In the genomic region with DNA sequence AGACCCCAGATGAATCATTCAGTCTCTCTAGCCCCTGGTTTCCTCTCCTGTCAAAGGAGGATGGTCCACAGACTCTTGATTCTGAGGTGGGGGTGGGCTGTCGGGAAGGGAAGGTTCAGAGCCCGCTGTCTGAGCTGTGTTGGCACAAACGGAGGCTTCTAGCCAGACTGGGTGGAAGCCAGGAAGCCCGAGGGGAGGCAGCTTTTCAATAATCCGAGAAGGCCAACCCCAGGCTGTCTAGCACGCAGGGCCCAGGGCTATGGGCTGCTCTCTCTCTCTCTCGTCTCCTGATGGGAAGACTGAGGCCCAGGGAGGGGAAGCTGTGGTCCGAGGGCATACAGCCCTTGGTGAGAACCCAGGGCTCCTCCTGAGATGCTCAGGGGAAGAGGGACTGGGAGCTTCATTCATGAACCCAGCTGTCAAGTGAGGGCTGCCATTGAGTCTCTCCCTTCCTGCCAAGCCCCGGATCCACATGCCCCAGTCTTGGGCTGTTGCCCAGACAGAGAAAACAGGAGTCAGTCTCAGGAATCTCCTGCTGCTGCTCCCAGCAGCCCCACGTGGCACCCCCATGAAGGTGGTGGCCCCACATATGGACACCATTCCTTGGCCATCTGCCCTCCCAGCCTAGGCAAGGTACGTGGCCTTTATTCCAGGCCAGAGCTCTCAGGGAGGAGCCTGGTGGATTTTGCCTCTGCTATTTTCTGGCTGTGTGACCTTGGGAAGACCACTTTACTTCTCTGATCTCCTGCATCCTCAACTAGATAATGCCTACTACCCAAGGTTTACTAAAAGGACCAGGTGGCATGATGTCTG, we compare ENCODE assay signal across 17 cellular contexts. TPM values are rescaled to one million over a fixed set of nuclear protein-coding genes. Genes with fewer than 3 reads are reported as not detected.
DNase-seq lines count a peak whose midpoint lies in the region; ATAC-seq and TF ChIP-seq lines count a peak whose summit lies in the region.
"Had no signal": no experiment of that assay in that cellular context is flagged by ENCODE, and none has a peak within 500 bp of the region (broad histone marks: within the 10 kb centered on the region; RNA-seq: fewer than 3 reads in every experiment).

No MANE protein-coding gene starts in this region.

- H3K9me3 ChIP-seq in breast epithelium = no peaks in the 10 kb centered on the region
- H3K9me3 ChIP-seq in mammary epithelial cell (replicated peaks; ENCODE audit: insufficient read depth, low read length) = no peaks in the 10 kb centered on the region
- H3K9me3 ChIP-seq in right lobe of liver = no peaks in the 10 kb centered on the region
- H3K9me3 ChIP-seq: heart right ventricle had no signal

- TF ChIP-seq POLR2A in breast epithelium (IDR thresholded peaks at IDR 0.05) = no peak
- TF ChIP-seq POLR2A in right lobe of liver (IDR thresholded peaks at IDR 0.05) = no peak

- WGBS in mammary epithelial cell (ENCODE audit: low coverage, missing lambda C conversion rate) = 63% methylated on average over 9 of the region's 11 CpGs
- WGBS in right lobe of liver (ENCODE audit: insufficient coverage, low coverage, low lambda C conversion rate, missing lambda C conversion rate) = 26% methylated on average over 7 of the region's 11 CpGs

- H3K36me3 ChIP-seq in breast epithelium = no peaks in the 10 kb centered on the region
- H3K36me3 ChIP-seq in mammary epithelial cell (ENCODE audit: insufficient read depth, low read length) = no peaks in the 10 kb centered on the region
- no peaks in the 10 kb centered on the region for H3K36me3 ChIP-seq in right lobe of liver
- H3K36me3 ChIP-seq: brain microvascular endothelial cell, heart right ventricle had no signal

- H3K79me2 ChIP-seq in mammary epithelial cell (ENCODE audit: insufficient read depth, low read length) = no peaks in the 10 kb centered on the region

- in situ Hi-C loops in mammary epithelial cell (cut with MboI; ENCODE audit: low sequenced_read_pairs in 2 of 2) = no loop called here

- H3K4me1 ChIP-seq in breast epithelium (peaks cover 2 to 20% of the 10 kb centered on the region in 2 donors), mammary epithelial cell (ENCODE audit: insufficient read depth, low read length) (peaks cover 8% of the 10 kb centered on the region), right lobe of liver (peaks cover 0 to 55% (median 23%) of the 10 kb centered on the region in 4 donors)

- no peaks in the 10 kb centered on the region for H3K27me3 ChIP-seq in breast epithelium
- H3K27me3 ChIP-seq in mammary epithelial cell (ENCODE audit: insufficient read depth, low read length) = peaks cover 2% of the 10 kb centered on the region
- no peaks in the 10 kb centered on the region for H3K27me3 ChIP-seq in right lobe of liver

- CTCF ChIA-PET in mammary epithelial cell (lab: Charles Lee; ENCODE audit: low non-redundant PET) = no interaction called here

- peak in 3 of 4 donors; percentile 3 to 37 (median 15) for ATAC-seq in right lobe of liver
- ATAC-seq: heart right ventricle, Right ventricle myocardium inferior had no signal

- H3K4me3 ChIP-seq in breast epithelium (no peak overlapping the region), mammary epithelial cell (replicated peaks in 1 of 3; ENCODE audit: insufficient read depth in 1 of 3, low read depth in 2 of 3, low read length in 3 of 3) (no peak overlapping the region), right lobe of liver (peak overlapping the region in 1 of 3 donors; percentile 23)
- H3K4me3 ChIP-seq: heart right ventricle, smooth muscle cell had no signal

- intact Hi-C loops in breast epithelium (cut with DNase I; ENCODE audit: low total_unique reads) (no loop called here), mammary epithelial cell (cut with micrococcal nuclease) (no loop called here), right lobe of liver (cut with DNase I) (no loop called here)

- DNase-seq in breast epithelium (ENCODE audit: low spot score in 2 of 2) = no peak
- DNase-seq in mammary epithelial cell = no peak
- peak; percentile 53 for DNase-seq in astrocyte of the hippocampus (ENCODE audit: low read depth, low spot score)
- DNase-seq in right lobe of liver = peak in 2 of 3 donors; percentile 54 to 67
- DNase-seq in effector CD4-positive, alpha-beta T cell = no peak
- DNase-seq in NCI-H748 (lab: John Stamatoyannopoulos, UW; ENCODE audit: unreplicated experiment) = no peak
- DNase-seq in NCI-H146 (lab: John Stamatoyannopoulos, UW) = no peak
- DNase-seq in SIG-M5 treated with dmso at 0.1 percent for 504 hours (lab: John Stamatoyannopoulos, UW; ENCODE audit: unreplicated experiment) = no peak
- DNase-seq: activated CD8-positive, alpha-beta memory T cell treated with anti-CD3 and anti-CD28 coated beads for 24 hours; activated gamma-delta T cell; brain microvascular endothelial cell; heart right ventricle; NCI-H1417 treated with DMSO at 0.1 percent for 48 hours; NCI-H526 had no signal

- no peak for TF ChIP-seq CTCF in breast epithelium (IDR thresholded peaks at IDR 0.05)
- no peak for TF ChIP-seq CTCF in mammary epithelial cell (conservative IDR thresholded peaks at IDR 0.05 in 1 of 2, IDR thresholded peaks at IDR 0.05 in 1 of 2; ENCODE audit: extremely low read depth in 1 of 2, insufficient read depth in 1 of 2, low read depth in 1 of 2, low read length in 2 of 2)
- TF ChIP-seq CTCF in right lobe of liver (IDR thresholded peaks at IDR 0.05) = no peak

- no peaks in the 10 kb centered on the region for H4K20me1 ChIP-seq in mammary epithelial cell (ENCODE audit: insufficient read depth, low read length)

- no TSS peak for BruUV-seq in mammary epithelial cell (replicated peaks; lab: Mats Ljungman, UMichigan)

- H3K9ac ChIP-seq in mammary epithelial cell (ENCODE audit: insufficient read depth, low read length) = no peak overlapping the region

- dilution Hi-C loops in mammary epithelial cell (cut with HindIII; ENCODE audit: low sequenced_read_pairs) = no loop called here

- H3K27ac ChIP-seq in breast epithelium (peak overlapping the region; percentile 57 to 64), mammary epithelial cell (ENCODE audit: insufficient read depth, low read depth, low read length) (no peak overlapping the region), right lobe of liver (peak overlapping the region; percentile 18 to 90 (median 48))
- H3K27ac ChIP-seq: brain microvascular endothelial cell, heart right ventricle had no signal

- H2AFZ ChIP-seq in mammary epithelial cell (ENCODE audit: low read depth, low read length) = no peak overlapping the region

- H3K4me2 ChIP-seq in mammary epithelial cell (ENCODE audit: insufficient read depth, low read depth, low read length) = no peak overlapping the region
- H3K4me2 ChIP-seq: smooth muscle cell had no signal

RNA-seq across cellular contexts. Expression of gene RAP1GAP, which starts 44.4 kb away (rescaled TPM):
- 1 to 10 TPM in 2 of 3 donors, under 1 TPM in 1; 0.32 to 7.2 (median 6.0) TPM for total RNA-seq in breast epithelium
- under 1 TPM; 0.17 to 0.54 TPM for total RNA-seq in mammary epithelial cell
- polyA plus RNA-seq in mammary epithelial cell = 0.31 TPM
- 0.52 TPM for polyA minus RNA-seq in mammary epithelial cell
- 10 to 100 TPM in 5 of 6 experiments, 1 to 10 TPM in 1; 8.0 to 38.1 (median 22.2) TPM for total RNA-seq in right lobe of liver
- polyA plus RNA-seq: IgD-negative memory B cell had no signal

Comparison
In these comparisons a context has a peak if more than half of its experiments do, and no peak if none do; other contexts are left out.
1. DNase-seq: peak in astrocyte of the hippocampus (single experiment) and right lobe of liver (2 of 3); none in breast epithelium (0 of 2), mammary epithelial cell (single experiment), effector CD4-positive, alpha-beta T cell (single experiment), NCI-H748 (single experiment), NCI-H146 (single experiment) and SIG-M5 treated with dmso at 0.1 percent for 504 hours (single experiment).